Comparison of ENCODE assay signal across 8 cellular contexts in the genomic region with DNA sequence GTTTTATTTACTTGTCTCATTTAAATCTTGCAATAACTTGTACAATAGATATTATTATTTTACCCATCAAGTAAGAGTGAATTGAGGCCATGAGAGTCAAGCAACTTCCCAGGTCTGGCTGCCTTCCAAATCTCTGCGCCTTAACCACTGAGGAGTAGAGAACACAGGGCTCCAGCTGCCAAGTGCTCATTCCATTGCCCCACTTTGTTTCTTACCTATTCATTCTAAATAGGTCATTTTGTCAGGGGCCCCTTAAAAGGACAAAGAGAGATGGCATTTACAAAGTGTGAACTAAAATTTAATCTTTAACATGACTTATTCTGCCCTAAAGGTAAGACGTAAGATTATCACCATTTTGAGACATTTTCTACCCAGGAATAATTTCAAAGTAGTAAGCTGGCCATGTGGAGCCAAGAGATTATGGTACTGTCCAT. TPM values are rescaled to one million over a fixed set of nuclear protein-coding genes. Genes with fewer than 3 reads are reported as not detected.
DNase-seq lines count a peak whose midpoint lies in the region; ATAC-seq and TF ChIP-seq lines count a peak whose summit lies in the region.

No MANE protein-coding gene starts in this region.

- H3K27me3 ChIP-seq in stomach: no peaks in the 10 kb centered on the region

- TF ChIP-seq EP300 in stomach (IDR thresholded peaks at IDR 0.05): no peak

- H3K36me3 ChIP-seq in stomach: peaks cover 25 to 37% (median 36%) of the 10 kb centered on the region in 4 donors

- H3K4me3 ChIP-seq in GM12865 (ENCODE audit: low read depth, low read length): peak overlapping the region; percentile 99
- H3K4me3 ChIP-seq in stomach: peak overlapping the region; percentile 80 to 95 (median 84)

- TF ChIP-seq CTCF in GM12865 (IDR thresholded peaks at IDR 0.05; ENCODE audit: insufficient read depth, low read depth, low read length, missing control alignments) (no peak), stomach (IDR thresholded peaks at IDR 0.05) (no peak)

- intact Hi-C loops in stomach (cut with DNase I; ENCODE audit: low total_unique reads): no loop called here

- no peak for TF ChIP-seq POLR2A in stomach (IDR thresholded peaks at IDR 0.05)

- peak overlapping the region in 4 of 5 donors; percentile 3 to 100 (median 99) for H3K27ac ChIP-seq in stomach

- no peaks in the 10 kb centered on the region for H3K9me3 ChIP-seq in stomach

- peak; percentile 12 for ATAC-seq in left lobe of liver
- ATAC-seq in GM21723 (IDR thresholded peaks at IDR 0.05; ENCODE audit: unreplicated experiment): no peak

- 0 to 3% (median 1%) methylated on average over 2 of the region's 2 CpGs for WGBS in stomach, 5 donors

- peak; percentile 54 for DNase-seq in AG08396 (ENCODE audit: low spot score)
- peak; percentile 23 for DNase-seq in GM12865 (ENCODE audit: low read depth)
- peak; percentile 88 for DNase-seq in RPMI8226
- peak; percentile 85 for DNase-seq in cerebellar cortex (ENCODE audit: low spot score)
- peak; percentile 74 for DNase-seq in left lobe of liver (ENCODE audit: low spot score)
- peak; percentile 84 for DNase-seq in stomach
- DNase-seq in epidermal melanocyte (ENCODE audit: insufficient read length, low spot score): no peak

- H3K4me1 ChIP-seq in stomach: peaks cover 25 to 56% (median 37%) of the 10 kb centered on the region in 4 donors

RNA-seq across cellular contexts. Expression of a gene that starts 3.5 kb away (rescaled TPM):
- total RNA-seq in left lobe of liver (34.1 TPM), stomach (10 to 100 TPM; 19.8 to 74.4 (median 51.6) TPM)
- polyA plus RNA-seq in stomach: 10 to 100 TPM in 1 of 3 donors, 1 to 10 TPM in 2; 6.5 to 11.1 (median 9.3) TPM

RNA-seq across cellular contexts. Expression of a gene that starts 48.4 kb away (rescaled TPM):
- 28.8 TPM for total RNA-seq in left lobe of liver
- total RNA-seq in stomach: 10 to 100 TPM; 12.5 to 97.9 (median 39.1) TPM
- 10 to 100 TPM in 2 of 3 donors, 1 to 10 TPM in 1; 6.4 to 37.5 (median 32.1) TPM for polyA plus RNA-seq in stomach
